In the genomic region with DNA sequence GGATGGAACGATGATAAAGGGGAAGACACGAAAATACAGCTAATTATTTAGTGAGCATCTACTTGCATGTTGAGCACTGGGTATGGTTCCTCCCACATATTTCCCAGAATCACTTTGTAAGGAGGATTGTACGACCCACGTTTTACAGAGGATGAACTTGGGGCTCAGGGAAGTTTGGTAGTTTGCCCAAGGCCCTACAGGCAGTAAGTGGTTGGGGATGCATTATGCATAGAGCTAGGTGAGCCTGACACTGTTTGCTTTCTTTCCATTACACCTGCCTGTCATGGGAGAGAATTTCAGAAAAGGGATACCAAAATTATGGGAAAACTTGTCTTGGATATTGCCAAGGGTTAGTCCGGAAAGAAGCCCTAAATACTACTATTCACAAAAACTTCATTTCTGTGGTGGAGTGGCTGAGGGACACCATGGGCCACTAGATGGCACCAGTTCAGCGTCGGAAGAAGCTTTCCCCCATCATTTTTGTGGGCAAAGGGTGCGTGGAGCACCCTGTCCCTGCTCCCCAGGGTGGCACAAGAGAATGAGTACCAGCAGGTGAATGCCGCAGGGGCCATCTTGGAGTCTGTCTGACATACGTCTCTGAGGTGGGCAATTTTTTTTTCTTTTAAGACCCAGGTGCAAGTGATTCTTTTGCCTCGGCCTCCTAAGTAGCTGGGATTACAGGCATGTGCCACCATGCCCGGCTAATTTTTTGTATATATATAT, we compare ENCODE assay signal across 8 cellular contexts.
DNase-seq lines count a peak whose midpoint lies in the region; ATAC-seq and TF ChIP-seq lines count a peak whose summit lies in the region.

No MANE protein-coding gene starts in this region.

- ATAC-seq in HG03097 (IDR thresholded peaks at IDR 0.05; ENCODE audit: low FRiP score, unreplicated experiment), result no peak

- CTCF ChIA-PET in GM10248 (lab: Yijun Ruan, JAX), result interaction anchor here (0.6 to 6.5 kb wide), 32 partner anchors 8 to 922 kb away, joined by 3 to 103 read pairs (median 3); no protein-coding TSS in a partner anchor

- POLR2A ChIA-PET in GM10248 (lab: Yijun Ruan, JAX), result no interaction called here

- DNase-seq in GM10248 (ENCODE audit: extremely low spot score) (peak; percentile 59), NCI-H1105 (lab: John Stamatoyannopoulos, UW) (peak; percentile 87), T follicular helper cell (ENCODE audit: low read depth) (peak; percentile 35), anterior cingulate cortex (lab: John Stamatoyannopoulos, UW) (peak in 37 of 58 donors; percentile 2 to 57 (median 13)), hypothalamus (lab: John Stamatoyannopoulos, UW) (peak in 30 of 51 donors; percentile 1 to 50 (median 14)), foreskin melanocyte (no peak)
- DNase-seq in stimulated activated CD4-positive, alpha-beta T cell treated with anti-CD3 and anti-CD28 coated beads, Interleukin-15, amount 100 ng/mL, for 24 hours, result peak; percentile 61

- peak; percentile 80 for TF ChIP-seq CTCF in GM10248 (IDR thresholded peaks at IDR 0.05; ENCODE audit: control extremely low read depth, extremely low read depth, low read depth, missing control alignments)
